In genomic region chr16:28064150-28064549, GRCh38 we compare ENCODE assay signal across 1 cellular context.
TF ChIP-seq lines count a peak whose summit lies in the region.

No MANE protein-coding gene starts in this region.

TF ChIP-seq in GM23338, 12 proteins besides CTCF, POLR2A, EP300 and RAD21 (continued from another document):
- TF ChIP-seq ZNF462 (CRISPR knock-in tag; IDR thresholded peaks at IDR 0.05) (no peak), JUNB (IDR thresholded peaks at IDR 0.05; ENCODE audit: unreplicated experiment) (no peak), POLR2AphosphoS5 (IDR thresholded peaks at IDR 0.05; ENCODE audit: low read depth) (no peak), EZH2phosphoT487 (IDR thresholded peaks at IDR 0.05; ENCODE audit: unreplicated experiment) (no peak), ZNF331 (CRISPR knock-in tag; IDR thresholded peaks at IDR 0.05; ENCODE audit: low read depth) (no peak)
TF ChIP-seq in GM23338: peak in this region for 0.
